ENCODE assay signal across 16 cellular contexts in the genomic region with DNA sequence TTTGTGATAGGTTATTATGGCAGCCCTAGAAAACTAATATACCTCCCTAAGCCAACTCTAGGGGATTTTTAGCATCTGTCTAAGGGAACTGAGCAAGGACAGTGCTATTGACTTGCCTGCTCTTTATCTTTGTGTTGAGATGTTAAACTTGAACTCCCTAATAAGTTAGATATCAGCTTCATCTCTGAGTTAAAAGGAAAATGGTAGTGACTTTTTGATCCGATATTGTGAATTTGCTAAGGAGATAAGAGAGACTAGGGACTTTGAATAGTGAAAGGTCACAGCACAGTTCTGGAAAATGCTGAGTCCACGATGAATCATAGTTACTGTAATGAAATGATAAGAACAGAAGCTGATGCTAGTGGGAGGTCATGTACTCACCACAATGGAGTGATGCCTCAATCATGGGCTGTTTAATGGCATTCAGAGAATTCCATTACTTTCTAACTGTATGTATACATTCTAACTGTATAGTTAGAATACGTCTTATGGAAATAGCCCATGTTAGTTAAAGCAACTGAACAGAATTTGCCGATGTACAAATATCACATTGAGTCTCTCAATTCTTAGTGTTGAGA.
DNase-seq lines count a peak whose midpoint lies in the region; ATAC-seq, FAIRE-seq and TF ChIP-seq lines count a peak whose summit lies in the region.
"Had no signal": no experiment of that assay in that cellular context is flagged by ENCODE, and none has a peak within 500 bp of the region (broad histone marks: within the 10 kb centered on the region; RNA-seq: fewer than 3 reads in every experiment).

No MANE protein-coding gene starts in this region.

- H3K4me2 ChIP-seq in K562 (ENCODE audit: insufficient read depth, low read length): peak overlapping the region; percentile 61

- in situ Hi-C loops in K562 (cut with MboI): no loop called here

- H2AFZ ChIP-seq in K562 (ENCODE audit: low read depth, low read length): peak overlapping the region; percentile 66

- BruUV-seq in K562 (replicated peaks; lab: Mats Ljungman, UMichigan): no TSS peak

- H4K20me1 ChIP-seq in K562 (replicated peaks; ENCODE audit: control insufficient read depth, insufficient read depth, low read length): no peaks in the 10 kb centered on the region

- CTCF ChIA-PET in K562 (lab: Yijun Ruan, JAX; ENCODE audit: low intra/inter-chr PET ratio): no interaction called here

- H3K4me1 ChIP-seq in K562 (replicated peaks in 1 of 2; ENCODE audit: control insufficient read depth in 2 of 2, insufficient read depth in 2 of 2, low read length in 2 of 2): peaks cover 0 to 26% of the 10 kb centered on the region in 2 experiments; a peak in 2 of 5 replicates
- H3K4me1 ChIP-seq in lung (ENCODE audit: control insufficient read depth in 2 of 2, insufficient read depth in 2 of 2, low read length in 2 of 2): no peaks in the 10 kb centered on the region
- no peaks in the 10 kb centered on the region for H3K4me1 ChIP-seq in thyroid gland
- H3K4me1 ChIP-seq: SJCRH30 had no signal

- H3K9me3 ChIP-seq in K562 (replicated peaks; ENCODE audit: control insufficient read depth, insufficient read depth, low read depth, low read length) (no peaks in the 10 kb centered on the region; the same call in none of the 2 replicates), lung (ENCODE audit: control insufficient read depth in 2 of 2, insufficient read depth in 1 of 2, low read length in 1 of 2) (no peaks in the 10 kb centered on the region), thyroid gland (no peaks in the 10 kb centered on the region)
- H3K9me3 ChIP-seq: SJCRH30 had no signal

- H3K79me2 ChIP-seq in K562 (ENCODE audit: control insufficient read depth, insufficient read depth, low read length): no peaks in the 10 kb centered on the region

- POLR2A ChIA-PET in K562 (lab: Yijun Ruan, JAX): interaction anchor here (0.5 to 1.1 kb wide), 4 partner anchors 10 to 1683 kb away, joined by 3 to 5 read pairs (median 4); no protein-coding TSS in a partner anchor

- FAIRE-seq in K562 (lab: Jason Lieb, UNC): peak; percentile 93
- FAIRE-seq: H1, HepG2, keratinocyte had no signal

- TF ChIP-seq EP300 in K562 (IDR thresholded peaks at IDR 0.05; ENCODE audit: low read length): peak; percentile 99

- TF ChIP-seq POLR2A in K562 (conservative IDR thresholded peaks at IDR 0.05) (no peak), thyroid gland (IDR thresholded peaks at IDR 0.05) (no peak)

- H3K9me1 ChIP-seq in K562 (ENCODE audit: control insufficient read depth, insufficient read depth, low read length): no peaks in the 10 kb centered on the region

- no peak for TF ChIP-seq RAD21 in K562 (CRISPR knock-in tag; conservative IDR thresholded peaks at IDR 0.05 in 1 of 2, IDR thresholded peaks at IDR 0.05 in 1 of 2)

- intact Hi-C loops in K562 (cut with micrococcal nuclease): no loop called here
- intact Hi-C loops in thyroid gland (cut with DNase I): no loop called here

- ATAC-seq in K562 (peak; percentile 97), lung (ENCODE audit: insufficient read depth, low FRiP score) (peak; percentile 27), GM18498 (IDR thresholded peaks at IDR 0.05; ENCODE audit: unreplicated experiment) (no peak)
- ATAC-seq: HepG2, natural killer cell had no signal

- peaks cover 2% of the 10 kb centered on the region; the same call in 2 of the 3 replicates for H3K36me3 ChIP-seq in K562 (ENCODE audit: control insufficient read depth, insufficient read depth, low read length)
- no peaks in the 10 kb centered on the region for H3K36me3 ChIP-seq in lung (ENCODE audit: control insufficient read depth in 2 of 2, insufficient read depth in 2 of 2, low read length in 2 of 2)
- no peaks in the 10 kb centered on the region for H3K36me3 ChIP-seq in thyroid gland
- H3K36me3 ChIP-seq: SJCRH30 had no signal

- H3K4me3 ChIP-seq in K562: no peak overlapping the region
- H3K4me3 ChIP-seq in lung: no peak overlapping the region
- H3K4me3 ChIP-seq in thyroid gland (replicated peaks in 1 of 3): no peak overlapping the region
- H3K4me3 ChIP-seq: SJCRH30 had no signal

- DNase-seq in Daoy (ENCODE audit: low read depth): peak; percentile 61
- DNase-seq in M059J (ENCODE audit: low read depth): peak; percentile 74
- DNase-seq in K562 (ENCODE audit: extremely low read depth in 1 of 4, low spot score in 3 of 4): peak; percentile 81 to 93 (median 82)
- no peak for DNase-seq in lung (ENCODE audit: low spot score)
- no peak for DNase-seq in NCI-H2081 treated with DMSO at 0.1 percent for 48 hours (lab: John Stamatoyannopoulos, UW)
- DNase-seq in C1 segment of cervical spinal cord (lab: John Stamatoyannopoulos, UW): no peak
- no peak for DNase-seq in thyroid gland
- DNase-seq: activated CD4-positive, CD25-positive, alpha-beta regulatory T cell treated with anti-CD3 and anti-CD28 coated beads, Interleukin-2, amount 50 U/mL, for 72 hours; natural killer cell; NCI-H1436; NCI-H69; SJCRH30 had no signal

- TF ChIP-seq CTCF in K562 (IDR thresholded peaks at IDR 0.05 in 2 of 3, conservative IDR thresholded peaks at IDR 0.05 in 1 of 3; ENCODE audit: insufficient read depth in 2 of 3, low read depth in 1 of 3, low read length in 3 of 3) (no peak), lung (IDR thresholded peaks at IDR 0.05; ENCODE audit: control extremely low read depth, extremely low read depth) (no peak), thyroid gland (IDR thresholded peaks at IDR 0.05) (no peak)

- H3K27ac ChIP-seq in K562 (ENCODE audit: extremely low read depth, low read depth, low read length): peak overlapping the region; percentile 94
- no peak overlapping the region for H3K27ac ChIP-seq in lung (ENCODE audit: low read depth in 1 of 2, low read length in 1 of 2)
- H3K27ac ChIP-seq in thyroid gland: no peak overlapping the region
- H3K27ac ChIP-seq: SJCRH30 had no signal

- H3K27me3 ChIP-seq in K562 (ENCODE audit: control insufficient read depth in 2 of 2, insufficient read depth in 2 of 2, low read length in 2 of 2) (no peaks in the 10 kb centered on the region), lung (ENCODE audit: control insufficient read depth, insufficient read depth) (no peaks in the 10 kb centered on the region), thyroid gland (no peaks in the 10 kb centered on the region)
- H3K27me3 ChIP-seq: SJCRH30 had no signal

- WGBS in K562 (ENCODE audit: insufficient coverage, low coverage, missing lambda C conversion rate): 0% methylated on average over 4 of the region's 4 CpGs
- WGBS in lung, 2 donors: 70 to 87% methylated on average over 4 of the region's 4 CpGs
- 81 to 90% methylated on average over 4 of the region's 4 CpGs for WGBS in thyroid gland, 2 donors

- H3K9ac ChIP-seq in K562 (ENCODE audit: insufficient read depth in 1 of 2, low read depth in 2 of 2, low read length in 2 of 2): peak overlapping the region in 1 of 2 experiments; percentile 61; a peak in 2 of 4 replicates

TF ChIP-seq in K562, 482 proteins besides CTCF, POLR2A, EP300 and RAD21 (continues in another document):
- TF ChIP-seq JUND (IDR thresholded peaks at IDR 0.05; ENCODE audit: borderline replicate concordance, low read depth, low read length) (peak; percentile 99), JUND (tag; IDR thresholded peaks at IDR 0.05; ENCODE audit: borderline replicate concordance, low read depth, low read length) (peak; percentile 99; the same call in 2 of the 3 replicates), BCOR (IDR thresholded peaks at IDR 0.05) (peak; percentile 66; the same call in 1 of the 2 replicates), STAT5A (IDR thresholded peaks at IDR 0.05; ENCODE audit: borderline replicate concordance, low read length) (peak; percentile 97), ZFP1 (CRISPR knock-in tag; IDR thresholded peaks at IDR 0.05) (no peak), HDAC3 (IDR thresholded peaks at IDR 0.05; ENCODE audit: borderline replicate concordance, partially characterized antibody) (peak; percentile 94), ZBTB8A (IDR thresholded peaks at IDR 0.05; ENCODE audit: partially characterized antibody) (no peak), SREBF2 (CRISPR knock-in tag; IDR thresholded peaks at IDR 0.05) (no peak), TAL1 (IDR thresholded peaks at IDR 0.05) (peak; percentile 98), HEY1 (CRISPR knock-in tag; IDR thresholded peaks at IDR 0.05; ENCODE audit: borderline replicate concordance) (no peak), ETV6 (IDR thresholded peaks at IDR 0.05; ENCODE audit: borderline replicate concordance in 1 of 2, low read depth in 2 of 2, low read length in 1 of 2) (peak in 1 of 2 experiments; percentile 49; a peak in 1 of 4 replicates), ETV6 (CRISPR knock-in tag; IDR thresholded peaks at IDR 0.05; ENCODE audit: borderline replicate concordance) (no peak), CAMTA2 (CRISPR knock-in tag; conservative IDR thresholded peaks at IDR 0.05) (no peak), NR2F6 (CRISPR knock-in tag; IDR thresholded peaks at IDR 0.05) (no peak), SAFB (IDR thresholded peaks at IDR 0.05; ENCODE audit: borderline replicate concordance, low read depth, low read length) (no peak), NCOR1 (IDR thresholded peaks at IDR 0.05) (peak; percentile 98), GATAD2B (IDR thresholded peaks at IDR 0.05; ENCODE audit: borderline replicate concordance) (peak; percentile 100)
- TF ChIP-seq, protein P1, sequence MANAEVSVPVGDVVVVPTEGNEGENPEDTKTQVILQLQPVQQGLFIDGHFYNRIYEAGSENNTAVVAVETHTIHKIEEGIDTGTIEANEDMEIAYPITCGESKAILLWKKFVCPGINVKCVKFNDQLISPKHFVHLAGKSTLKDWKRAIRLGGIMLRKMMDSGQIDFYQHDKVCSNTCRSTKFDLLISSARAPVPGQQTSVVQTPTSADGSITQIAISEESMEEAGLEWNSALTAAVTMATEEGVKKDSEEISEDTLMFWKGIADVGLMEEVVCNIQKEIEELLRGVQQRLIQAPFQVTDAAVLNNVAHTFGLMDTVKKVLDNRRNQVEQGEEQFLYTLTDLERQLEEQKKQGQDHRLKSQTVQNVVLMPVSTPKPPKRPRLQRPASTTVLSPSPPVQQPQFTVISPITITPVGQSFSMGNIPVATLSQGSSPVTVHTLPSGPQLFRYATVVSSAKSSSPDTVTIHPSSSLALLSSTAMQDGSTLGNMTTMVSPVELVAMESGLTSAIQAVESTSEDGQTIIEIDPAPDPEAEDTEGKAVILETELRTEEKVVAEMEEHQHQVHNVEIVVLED (CRISPR knock-in tag; IDR thresholded peaks at IDR 0.05): no peak

Comparison
In these comparisons a context has a peak if more than half of its experiments do, and no peak if none do; other contexts are left out.
1. DNase-seq: peak in Daoy (single experiment), M059J (single experiment) and K562 (4 of 4); none in lung (single experiment), NCI-H2081 treated with DMSO at 0.1 percent for 48 hours (single experiment), C1 segment of cervical spinal cord (0 of 14) and thyroid gland (0 of 2).